Comparison of ENCODE assay signal across 35 cellular contexts in the genomic region with DNA sequence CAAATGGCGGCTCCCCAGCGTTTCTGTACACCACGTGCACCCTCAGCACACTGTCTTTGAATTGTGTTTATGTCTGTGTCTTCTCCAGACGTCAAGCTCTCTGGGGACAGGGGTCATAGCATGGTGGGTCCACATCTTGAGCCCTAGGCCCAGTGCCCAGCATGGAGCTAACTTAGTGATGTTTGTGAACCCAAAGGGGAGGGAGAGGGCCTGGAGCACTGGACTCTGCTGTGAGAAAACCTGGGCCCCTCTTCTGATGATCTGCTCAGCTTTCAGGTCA. TPM values are rescaled to one million over a fixed set of nuclear protein-coding genes. Genes with fewer than 3 reads are reported as not detected.
"Had no signal": no experiment of that assay in that cellular context is flagged by ENCODE, and none has a peak within 500 bp of the region (broad histone marks: within the 10 kb centered on the region; RNA-seq: fewer than 3 reads in every experiment).

No MANE protein-coding gene starts in this region.

- H3K4me3 Mint-ChIP-seq: immature natural killer cell; mesothelial cell of epicardium; naive B cell; natural killer cell; nephron progenitor cell; stimulated activated memory B cell treated with anti-CD40 and anti-IgM and Interleukin-4, amounts not matched to agents 10 μg/mL and 1 μg/mL and 100 μg/mL, for 72 hours; stimulated activated naive CD8-positive, alpha-beta T cell treated with anti-CD3 and anti-CD28 coated beads, Interleukin-15, amount 100 ng/mL, for 72 hours had no signal

- H3K4me3 ChIP-seq: left lung, lung, neural progenitor cell, ovary, right atrium auricular region, right lobe of liver, spleen, tibial nerve, upper lobe of left lung, vagina had no signal

- H3K9me3 Mint-ChIP-seq: natural killer cell had no signal

- H3K36me3 Mint-ChIP-seq: mesothelial cell of epicardium; neural progenitor cell; stimulated activated memory B cell treated with anti-CD40 and anti-IgM and Interleukin-4, amounts not matched to agents 10 μg/mL and 1 μg/mL and 100 μg/mL, for 72 hours had no signal

- DNase-seq: hypothalamus; immature natural killer cell; mesendoderm; naive B cell; natural killer cell; nephron progenitor cell; small intestine; stimulated activated CD4-positive, alpha-beta T cell treated with anti-CD3 and anti-CD28 coated beads, Interleukin-4, amount 100 ng/mL, for 4 hours; stimulated activated CD8-positive, alpha-beta memory T cell treated with anti-CD3 and anti-CD28 coated beads, Interleukin-4, amount 100 ng/mL, for 48 hours; stimulated activated naive CD4-positive, alpha-beta T cell treated with Interleukin-2 at 50 U/mL for 16 hours; stimulated activated naive CD8-positive, alpha-beta T cell treated with anti-CD3 and anti-CD28 coated beads, Interleukin-15, amount 100 ng/mL, for 72 hours; substantia nigra; upper lobe of left lung had no signal

- H3K36me3 ChIP-seq: left lung, neural progenitor cell, ovary, right atrium auricular region, right lobe of liver, spleen, tibial nerve, upper lobe of left lung, vagina had no signal

- H3K27ac Mint-ChIP-seq: mesothelial cell of epicardium; natural killer cell; nephron progenitor cell; neural progenitor cell; progenitor cell of endocrine pancreas; stimulated activated memory B cell treated with anti-CD40 and anti-IgM and Interleukin-4, amounts not matched to agents 10 μg/mL and 1 μg/mL and 100 μg/mL, for 72 hours had no signal

- H3K4me2 ChIP-seq: neural progenitor cell had no signal

- H3K27me3 ChIP-seq: ovary, right atrium auricular region, right lobe of liver, vagina had no signal

- H3K9ac ChIP-seq: neural progenitor cell had no signal

- ATAC-seq: left colon; left lung; natural killer cell; right lobe of liver; stimulated activated memory B cell treated with anti-CD40 and anti-IgM and Interleukin-4, amounts not matched to agents 10 μg/mL and 1 μg/mL and 100 μg/mL, for 72 hours; stimulated activated naive CD8-positive, alpha-beta T cell treated with anti-CD3 and anti-CD28 coated beads, Interleukin-15, amount 100 ng/mL, for 72 hours had no signal

- H3K27ac ChIP-seq: left lung, neural progenitor cell, ovary, right atrium auricular region, right lobe of liver, spleen, tibial nerve, upper lobe of left lung, vagina had no signal

- H3K4me1 ChIP-seq: left lung, neural progenitor cell, right atrium auricular region, right lobe of liver, vagina had no signal

- H3K9me3 ChIP-seq: right lobe of liver, vagina had no signal

RNA-seq across cellular contexts. Expression of gene MRGPRG, which starts 4.3 kb away (rescaled TPM):
- total RNA-seq: kidney, left colon, left lung, lower leg skin, lung, mesothelial cell of epicardium, mononuclear cell, natural killer cell, omental fat pad, ovary, progenitor cell of endocrine pancreas, pulmonary artery endothelial cell, renal cortical epithelial cell, right atrium auricular region, right lobe of liver, spleen, temporal lobe, tibial nerve, upper lobe of left lung, urinary bladder, vagina had no signal
- polyA plus RNA-seq: immature natural killer cell, lung, ovary, small intestine, spleen, thymus, urinary bladder had no signal

RNA-seq across cellular contexts. Expression of gene MRGPRE, which starts 17.9 kb away (rescaled TPM):
- total RNA-seq: left colon, lower leg skin, mesothelial cell of epicardium, mononuclear cell, natural killer cell, omental fat pad, ovary, progenitor cell of endocrine pancreas, pulmonary artery endothelial cell, renal cortical epithelial cell, right atrium auricular region, right lobe of liver, temporal lobe, urinary bladder, vagina had no signal
- polyA plus RNA-seq: immature natural killer cell, ovary, spleen had no signal
